Comparison of ENCODE assay signal across 23 cellular contexts in the genomic region with DNA sequence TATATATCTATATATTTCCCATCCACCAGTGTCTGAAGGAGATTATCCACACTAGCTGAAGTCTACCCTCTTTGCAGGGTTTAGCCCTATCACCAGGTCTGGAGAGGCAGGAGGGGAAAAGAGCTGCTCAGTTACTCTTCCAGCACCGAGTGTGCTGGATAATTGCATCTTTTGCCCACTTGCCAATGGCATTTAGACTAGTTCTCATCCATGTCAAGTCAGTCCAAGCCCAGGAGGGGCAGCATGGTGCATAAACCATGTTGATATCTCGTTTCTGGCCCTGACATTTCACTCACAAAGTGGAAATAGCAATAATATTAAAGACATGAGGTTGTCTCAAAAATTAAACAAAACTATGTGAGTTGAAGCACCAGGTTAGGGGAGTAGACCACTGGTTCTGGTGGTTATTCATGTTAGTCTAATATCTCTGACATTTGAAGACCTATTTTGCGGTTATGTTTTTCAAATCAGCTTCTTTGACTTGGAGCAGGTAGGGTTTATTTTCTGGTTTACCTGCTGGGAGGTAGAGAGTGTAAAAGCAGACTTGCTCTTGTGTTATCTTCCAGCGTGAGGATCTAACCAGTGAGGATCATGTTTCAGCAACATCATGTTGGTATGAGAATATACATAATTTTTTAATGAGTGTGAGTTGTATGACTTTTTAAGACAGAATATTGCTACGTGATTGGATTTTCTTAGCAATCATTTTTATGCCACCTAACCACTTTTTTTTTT.
"Had no signal": no experiment of that assay in that cellular context is flagged by ENCODE, and none has a peak within 500 bp of the region (broad histone marks: within the 10 kb centered on the region; RNA-seq: fewer than 3 reads in every experiment).

No MANE protein-coding gene starts in this region.

- H3K27ac ChIP-seq: colonic mucosa, esophagus squamous epithelium, left ventricle myocardium inferior, lower lobe of right lung, neural progenitor cell, parathyroid adenoma, psoas muscle, right lobe of liver, suprapubic skin, thyroid gland had no signal

- H3K79me2 ChIP-seq: parathyroid adenoma had no signal

- ATAC-seq: lower lobe of right lung; natural killer cell treated with Interleukin-12 subunit alpha and Interleukin-12 subunit beta and Interleukin-15 and Interleukin-18, amount 100 ng/mL, for 72 hours; psoas muscle; right lobe of liver; stimulated activated effector memory CD8-positive, alpha-beta T cell treated with anti-CD3 and anti-CD28 coated beads, Interleukin-12 subunit alpha, Interleukin-12 subunit beta, amount 100 ng/mL, for 72 hours; stimulated activated naive CD8-positive, alpha-beta T cell treated with anti-CD3 and anti-CD28 coated beads, Interleukin-15, Interleukin-2, amounts not matched to agents 100 U/mL and 50 U/mL, for 24 hours had no signal

- H3K4me2 ChIP-seq: neural progenitor cell had no signal

- H3K9me3 ChIP-seq: colonic mucosa, esophagus squamous epithelium, left ventricle myocardium inferior, lower lobe of right lung, psoas muscle, right lobe of liver, suprapubic skin, thyroid gland had no signal

- H3K9ac ChIP-seq: neural progenitor cell, parathyroid adenoma had no signal

- DNase-seq: colonic mucosa; dermis blood vessel endothelial cell; esophagus squamous epithelium; foreskin fibroblast; immature natural killer cell; kidney; left cardiac atrium; left ventricle myocardium inferior; lower lobe of right lung; midbrain; nucleus accumbens; psoas muscle; retina; right lobe of liver; stimulated activated CD4-positive, alpha-beta T cell treated with anti-CD3 and anti-CD28 coated beads, Interleukin-4, amount 100 ng/mL, for 1 hour; stimulated activated CD8-positive, alpha-beta memory T cell treated with anti-CD3 and anti-CD28 coated beads, Interleukin-4, amount 100 ng/mL, for 48 hours; stimulated activated naive CD8-positive, alpha-beta T cell treated with anti-CD3 and anti-CD28 coated beads, Interleukin-15, Interleukin-2, amounts not matched to agents 100 U/mL and 50 U/mL, for 24 hours; thyroid gland had no signal

- H2AFZ ChIP-seq: neural progenitor cell, parathyroid adenoma had no signal

- H3K4me3 ChIP-seq: colonic mucosa, esophagus squamous epithelium, left ventricle myocardium inferior, lower lobe of right lung, neural progenitor cell, psoas muscle, right lobe of liver, suprapubic skin, thyroid gland had no signal

- H3K36me3 ChIP-seq: colonic mucosa, esophagus squamous epithelium, left ventricle myocardium inferior, lower lobe of right lung, neural progenitor cell, right lobe of liver, suprapubic skin, thyroid gland had no signal

- H3K4me1 ChIP-seq: colonic mucosa, left ventricle myocardium inferior, lower lobe of right lung, parathyroid adenoma, psoas muscle, right lobe of liver, suprapubic skin, thyroid gland had no signal

- H3K27me3 ChIP-seq: colonic mucosa, esophagus squamous epithelium, neural progenitor cell, right lobe of liver, thyroid gland had no signal
